19 cellular contexts compared by ENCODE assay signal in the genomic region with DNA sequence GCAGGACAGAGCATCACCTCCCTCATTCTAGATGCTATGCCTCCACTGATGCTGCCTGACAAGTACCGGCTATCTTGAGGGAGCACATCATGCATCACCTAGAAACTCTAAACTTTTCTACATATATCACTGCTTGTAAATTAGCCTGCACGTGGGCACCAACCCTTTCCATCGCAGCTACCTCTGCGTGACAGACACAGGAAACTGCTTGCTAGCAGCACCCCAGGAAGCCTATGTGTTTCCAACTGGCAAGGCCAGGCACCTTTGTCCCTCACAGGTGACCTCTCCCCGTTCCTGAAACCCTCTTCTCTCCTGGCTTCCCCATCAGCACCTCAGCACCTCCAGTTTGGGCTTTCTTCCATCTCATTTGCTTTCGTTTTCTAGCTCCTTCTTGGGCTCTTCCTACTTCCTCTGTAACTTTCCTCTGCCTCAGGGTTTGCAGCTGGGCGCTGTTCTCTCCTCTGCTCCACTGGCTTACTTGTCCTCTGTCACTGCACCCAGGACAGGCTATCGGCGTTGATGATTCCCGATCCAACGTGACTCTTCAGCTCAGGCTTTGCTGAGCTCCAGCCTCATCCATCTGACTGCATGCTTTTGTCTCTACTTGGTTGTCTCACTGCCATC.
DNase-seq lines count a peak whose midpoint lies in the region; ATAC-seq, FAIRE-seq and TF ChIP-seq lines count a peak whose summit lies in the region.
"Had no signal": no experiment of that assay in that cellular context is flagged by ENCODE, and none has a peak within 500 bp of the region (broad histone marks: within the 10 kb centered on the region; RNA-seq: fewer than 3 reads in every experiment).

No MANE protein-coding gene starts in this region.

- no peak for TF ChIP-seq CTCF in natural killer cell (IDR thresholded peaks at IDR 0.05)
- no peak for TF ChIP-seq CTCF in keratinocyte (optimal IDR thresholded peaks at IDR 0.05 in 1 of 3, IDR thresholded peaks at IDR 0.05 in 1 of 3, conservative IDR thresholded peaks at IDR 0.05 in 1 of 3; ENCODE audit: extremely low read depth in 1 of 3, insufficient read depth in 2 of 3, low read length in 3 of 3)

- no peak overlapping the region for H3K27ac Mint-ChIP-seq in natural killer cell treated with Interleukin-12 subunit alpha and Interleukin-12 subunit beta and Interleukin-15 and Interleukin-18, amount 100 ng/mL, for 72 hours
- no peak overlapping the region for H3K27ac Mint-ChIP-seq in natural killer cell
- H3K27ac Mint-ChIP-seq: activated CD8-positive, alpha-beta T cell treated with anti-CD3 and anti-CD28 coated beads for 36 hours had no signal

- no peak for DNase-seq in natural killer cell treated with Interleukin-12 subunit alpha and Interleukin-12 subunit beta and Interleukin-15 and Interleukin-18, amount 100 ng/mL, for 72 hours (ENCODE audit: low spot score)
- no peak for DNase-seq in natural killer cell
- peak; percentile 41 for DNase-seq in OCI-M1 (lab: John Stamatoyannopoulos, UW)
- no peak for DNase-seq in keratinocyte (ENCODE audit: low read depth, low spot score)
- DNase-seq in SIG-M5 treated with dmso at 0.1 percent for 504 hours (lab: John Stamatoyannopoulos, UW; ENCODE audit: unreplicated experiment): no peak
- no peak for DNase-seq in Karpas-422
- no peak for DNase-seq in NCI-H1048 (lab: John Stamatoyannopoulos, UW)
- DNase-seq: activated CD8-positive, alpha-beta T cell treated with anti-CD3 and anti-CD28 coated beads for 36 hours; activated gamma-delta T cell; DMS53; KG1; NCI-H1694; NCI-H524 treated with DMSO at 0.1 percent for 48 hours; stimulated activated naive CD4-positive, alpha-beta T cell treated with Interleukin-2 at 50 U/mL for 16 hours had no signal

- H3K9me3 ChIP-seq in keratinocyte (ENCODE audit: control insufficient read depth, low read depth, low read length) (no peaks in the 10 kb centered on the region), Karpas-422 (ENCODE audit: low read length) (no peaks in the 10 kb centered on the region)
- H3K9me3 ChIP-seq: HAP-1 had no signal

- ATAC-seq in natural killer cell treated with Interleukin-12 subunit alpha and Interleukin-12 subunit beta and Interleukin-15 and Interleukin-18, amount 100 ng/mL, for 72 hours: no peak
- ATAC-seq in natural killer cell (no peak), GM18868 (IDR thresholded peaks at IDR 0.05; ENCODE audit: unreplicated experiment) (no peak)
- ATAC-seq: activated CD8-positive, alpha-beta T cell treated with anti-CD3 and anti-CD28 coated beads for 36 hours had no signal

- no peaks in the 10 kb centered on the region for H3K9me3 Mint-ChIP-seq in natural killer cell treated with Interleukin-12 subunit alpha and Interleukin-12 subunit beta and Interleukin-15 and Interleukin-18, amount 100 ng/mL, for 72 hours
- no peaks in the 10 kb centered on the region for H3K9me3 Mint-ChIP-seq in natural killer cell

- H3K27me3 ChIP-seq in keratinocyte (ENCODE audit: control insufficient read depth, extremely low read depth, insufficient read depth, low read length) (no peaks in the 10 kb centered on the region), Karpas-422 (ENCODE audit: low read length) (no peaks in the 10 kb centered on the region)

- H3K4me3 ChIP-seq in keratinocyte (ENCODE audit: control insufficient read depth in 2 of 3, extremely low read depth in 1 of 3, insufficient read depth in 2 of 3, low read depth in 1 of 3, low read length in 3 of 3): peak overlapping the region in 1 of 3 experiments; percentile 13
- H3K4me3 ChIP-seq in Karpas-422 (ENCODE audit: low read length): no peak overlapping the region
- H3K4me3 ChIP-seq: HAP-1 had no signal

- H3K79me2 ChIP-seq in keratinocyte (ENCODE audit: control insufficient read depth, insufficient read depth, low read length) (no peaks in the 10 kb centered on the region), Karpas-422 (ENCODE audit: low read length) (no peaks in the 10 kb centered on the region)

- H3K4me1 ChIP-seq in keratinocyte (ENCODE audit: control insufficient read depth, extremely low read depth, insufficient read depth, low read length) (no peaks in the 10 kb centered on the region), Karpas-422 (ENCODE audit: low read length) (no peaks in the 10 kb centered on the region)
- H3K4me1 ChIP-seq: HAP-1 had no signal

- H2AFZ ChIP-seq in keratinocyte (ENCODE audit: control insufficient read depth, low read length) (peak overlapping the region; percentile 59), Karpas-422 (ENCODE audit: low read length) (no peak overlapping the region)

- H4K20me1 ChIP-seq in keratinocyte (ENCODE audit: control insufficient read depth, extremely low read depth, insufficient read depth, low read length) (no peaks in the 10 kb centered on the region), Karpas-422 (ENCODE audit: insufficient read depth, low read depth, low read length) (no peaks in the 10 kb centered on the region)

- dilution Hi-C loops in keratinocyte (cut with MboI; ENCODE audit: extremely low pct_ligation_motif_present, low sequenced_read_pairs): no loop called here

- peaks cover 20 to 21% of the 10 kb centered on the region in 2 donors for H3K27me3 Mint-ChIP-seq in natural killer cell treated with Interleukin-12 subunit alpha and Interleukin-12 subunit beta and Interleukin-15 and Interleukin-18, amount 100 ng/mL, for 72 hours
- H3K27me3 Mint-ChIP-seq in natural killer cell (ENCODE audit: low read depth in 2 of 2): peaks cover 8 to 12% of the 10 kb centered on the region in 2 donors

- no peaks in the 10 kb centered on the region for H3K36me3 Mint-ChIP-seq in natural killer cell treated with Interleukin-12 subunit alpha and Interleukin-12 subunit beta and Interleukin-15 and Interleukin-18, amount 100 ng/mL, for 72 hours
- H3K36me3 Mint-ChIP-seq in natural killer cell: no peaks in the 10 kb centered on the region

- no peaks in the 10 kb centered on the region for H3K9me2 ChIP-seq in Karpas-422 (replicated peaks; ENCODE audit: insufficient read depth, low read length)

- H3K4me3 Mint-ChIP-seq in natural killer cell treated with Interleukin-12 subunit alpha and Interleukin-12 subunit beta and Interleukin-15 and Interleukin-18, amount 100 ng/mL, for 72 hours: peak overlapping the region; percentile 56
- H3K4me3 Mint-ChIP-seq in natural killer cell: no peak overlapping the region
- H3K4me3 Mint-ChIP-seq: activated CD8-positive, alpha-beta T cell treated with anti-CD3 and anti-CD28 coated beads for 36 hours had no signal

- no peak overlapping the region for H3K9ac ChIP-seq in keratinocyte (ENCODE audit: control insufficient read depth, extremely low read depth, insufficient read depth, low read length)
- no peak overlapping the region for H3K9ac ChIP-seq in Karpas-422 (ENCODE audit: low read length)

- H3K36me3 ChIP-seq in keratinocyte (ENCODE audit: control insufficient read depth in 2 of 2, extremely low read depth in 1 of 2, insufficient read depth in 2 of 2, low read length in 2 of 2) (no peaks in the 10 kb centered on the region), Karpas-422 (ENCODE audit: insufficient read depth, low read length) (no peaks in the 10 kb centered on the region)
- H3K36me3 ChIP-seq: HAP-1 had no signal

- peak overlapping the region; percentile 40 for H3K4me2 ChIP-seq in keratinocyte (ENCODE audit: control insufficient read depth, extremely low read depth, insufficient read depth, low read depth, low read length)
- no peak overlapping the region for H3K4me2 ChIP-seq in Karpas-422 (ENCODE audit: low read depth, low read length, poor library complexity, severe bottlenecking)

- H3K4me1 Mint-ChIP-seq in natural killer cell treated with Interleukin-12 subunit alpha and Interleukin-12 subunit beta and Interleukin-15 and Interleukin-18, amount 100 ng/mL, for 72 hours (ENCODE audit: low read depth in 2 of 2): peaks cover 7 to 13% of the 10 kb centered on the region in 2 donors
- H3K4me1 Mint-ChIP-seq in natural killer cell: peaks cover 0 to 13% of the 10 kb centered on the region in 2 donors

- no peaks in the 10 kb centered on the region for H3K9me1 ChIP-seq in keratinocyte (ENCODE audit: control insufficient read depth, extremely low read depth, insufficient read depth, low read length)

- H3K27ac ChIP-seq in keratinocyte (ENCODE audit: control insufficient read depth, insufficient read depth, low read length) (no peak overlapping the region), Karpas-422 (ENCODE audit: low read length) (no peak overlapping the region)
- H3K27ac ChIP-seq: RWPE1, skin epidermis had no signal

- no peak for FAIRE-seq in keratinocyte (lab: Jason Lieb, UNC)
- FAIRE-seq: bronchial epithelial cell had no signal

- intact Hi-C loops in natural killer cell (cut with micrococcal nuclease): no loop called here
